ENCODE assay signal across 8 cellular contexts in genomic region chr6:683742-684440, GRCh38. TPM values are rescaled to one million over a fixed set of nuclear protein-coding genes. Genes with fewer than 3 reads are reported as not detected.
DNase-seq lines count a peak whose midpoint lies in the region; ATAC-seq, FAIRE-seq and TF ChIP-seq lines count a peak whose summit lies in the region.

No MANE protein-coding gene starts in this region.

- H3K36me3 Mint-ChIP-seq in chondrocyte (ENCODE audit: low read depth): no peaks in the 10 kb centered on the region
- no peaks in the 10 kb centered on the region for H3K36me3 Mint-ChIP-seq in mesothelial cell of epicardium

- FAIRE-seq in GM12892 (lab: Jason Lieb, UNC): no peak

- H3K4me3 Mint-ChIP-seq in chondrocyte (ENCODE audit: unreplicated experiment) (peak overlapping the region; percentile 63), mesothelial cell of epicardium (peak overlapping the region; percentile 36)

- peaks cover 62% of the 10 kb centered on the region for H3K4me1 Mint-ChIP-seq in chondrocyte (ENCODE audit: low read depth)
- peaks cover 25% of the 10 kb centered on the region for H3K4me1 Mint-ChIP-seq in mesothelial cell of epicardium

- TF ChIP-seq CTCF in chondrocyte (IDR thresholded peaks at IDR 0.05) (no peak), mesothelial cell of epicardium (IDR thresholded peaks at IDR 0.05; ENCODE audit: unreplicated experiment) (no peak)

- peak; percentile 32 for DNase-seq in NCI-H2107 treated with DMSO at 0.1 percent for 48 hours (lab: John Stamatoyannopoulos, UW; ENCODE audit: unreplicated experiment)
- DNase-seq in NCI-H2107 (lab: John Stamatoyannopoulos, UW): no peak
- peak; percentile 70 for DNase-seq in NCI-H2171 (lab: John Stamatoyannopoulos, UW)
- DNase-seq in chondrocyte (ENCODE audit: low spot score): no peak
- DNase-seq in mesothelial cell of epicardium (ENCODE audit: low spot score in 2 of 2, unreplicated experiment in 2 of 2): peak in 1 of 2 experiments; percentile 48
- DNase-seq in GM12892 (ENCODE audit: insufficient read length): no peak
- DNase-seq in NCI-H1930 (lab: John Stamatoyannopoulos, UW): no peak

- TF ChIP-seq POLR2A in GM12892 (IDR thresholded peaks at IDR 0.05; ENCODE audit: low read depth, low read length): no peak

- peak overlapping the region; percentile 98 for H3K27ac Mint-ChIP-seq in chondrocyte (ENCODE audit: unreplicated experiment)
- no peak overlapping the region for H3K27ac Mint-ChIP-seq in mesothelial cell of epicardium

- H3K9me3 Mint-ChIP-seq in chondrocyte (ENCODE audit: low read depth) (no peaks in the 10 kb centered on the region), mesothelial cell of epicardium (no peaks in the 10 kb centered on the region)

- ATAC-seq in HG02571 (IDR thresholded peaks at IDR 0.05; ENCODE audit: unreplicated experiment): no peak

- no peaks in the 10 kb centered on the region for H3K27me3 Mint-ChIP-seq in chondrocyte (ENCODE audit: low read depth)
- peaks cover 16% of the 10 kb centered on the region for H3K27me3 Mint-ChIP-seq in mesothelial cell of epicardium (ENCODE audit: low read depth)

RNA-seq across cellular contexts. Expression of gene EXOC2, which starts 9.0 kb away (rescaled TPM):
- 27.5 to 32.3 TPM (median 28.0 TPM) in 3 replicates for total RNA-seq in chondrocyte
- total RNA-seq in mesothelial cell of epicardium: 20.3 to 22.9 TPM (median 22.1 TPM) in 3 replicates
- 12.3 TPM for polyA plus RNA-seq in GM12892 (2012; ENCODE audit: missing spikeins)

RNA-seq across cellular contexts. Expression of gene HUS1B, which starts 27.0 kb away (rescaled TPM):
- 0.70 to 0.97 TPM (median 0.79 TPM) in 3 replicates for total RNA-seq in chondrocyte
- total RNA-seq in mesothelial cell of epicardium: 1.0 to 1.7 TPM (median 1.3 TPM) in 3 replicates
- polyA plus RNA-seq in GM12892 (2012; ENCODE audit: missing spikeins): 0.28 TPM

Comparison
In these comparisons a context has a peak if more than half of its experiments do, and no peak if none do; other contexts are left out.
1. DNase-seq: peak in NCI-H2107 treated with DMSO at 0.1 percent for 48 hours (single experiment) and NCI-H2171 (single experiment); none in NCI-H2107 (single experiment), chondrocyte (single experiment), GM12892 (single experiment) and NCI-H1930 (0 of 2).